ENCODE assay signal across 9 cellular contexts in genomic region chr14:105168093-105168420, GRCh38. TPM values are rescaled to one million over a fixed set of nuclear protein-coding genes. Genes with fewer than 3 reads are reported as not detected.
DNase-seq lines count a peak whose midpoint lies in the region; ATAC-seq and TF ChIP-seq lines count a peak whose summit lies in the region.
"Had no signal": no experiment of that assay in that cellular context is flagged by ENCODE, and none has a peak within 500 bp of the region (broad histone marks: within the 10 kb centered on the region; RNA-seq: fewer than 3 reads in every experiment).

No MANE protein-coding gene starts in this region.

- H3K36me3 Mint-ChIP-seq in central memory CD8-positive, alpha-beta T cell (ENCODE audit: insufficient read depth) = peaks cover 2% of the 10 kb centered on the region
- no peaks in the 10 kb centered on the region for H3K36me3 Mint-ChIP-seq in mesothelial cell of epicardium

- H3K4me3 ChIP-seq in HL-60 (replicated peaks; ENCODE audit: insufficient read depth, low read length) = peak overlapping the region; percentile 25

- TF ChIP-seq CTCF in 22Rv1 (IDR thresholded peaks at IDR 0.05) (no peak), HL-60 (IDR thresholded peaks at IDR 0.05; ENCODE audit: insufficient read depth, low read length) (no peak), mesothelial cell of epicardium (IDR thresholded peaks at IDR 0.05; ENCODE audit: unreplicated experiment) (no peak)

- no peak for ATAC-seq in central memory CD8-positive, alpha-beta T cell (replicated peaks; ENCODE audit: extremely low read depth, poor library complexity, severe bottlenecking)
- ATAC-seq in HG03469 (IDR thresholded peaks at IDR 0.05; ENCODE audit: unreplicated experiment) (no peak), GM21619 (IDR thresholded peaks at IDR 0.05; ENCODE audit: unreplicated experiment) (no peak), HG02938 (IDR thresholded peaks at IDR 0.05; ENCODE audit: unreplicated experiment) (no peak)

- H3K27me3 Mint-ChIP-seq in central memory CD8-positive, alpha-beta T cell = peaks cover 22% of the 10 kb centered on the region
- H3K27me3 Mint-ChIP-seq in mesothelial cell of epicardium (ENCODE audit: low read depth) = peaks cover 28% of the 10 kb centered on the region

- no peak for DNase-seq in HL-60 (ENCODE audit: low read depth in 1 of 2, low spot score in 1 of 2)
- DNase-seq in central memory CD8-positive, alpha-beta T cell (ENCODE audit: low spot score in 2 of 2) = no peak
- no peak for DNase-seq in mesothelial cell of epicardium (ENCODE audit: low spot score in 2 of 2, unreplicated experiment in 2 of 2)
- no peak for DNase-seq in glomerular visceral epithelial cell (ENCODE audit: extremely low spot score)
- DNase-seq: DND-41 had no signal

- H3K27me3 ChIP-seq in HL-60 (ENCODE audit: insufficient read depth, poor library complexity, severe bottlenecking) = peaks cover 28% of the 10 kb centered on the region

- H3K27ac ChIP-seq in 22Rv1 = peak overlapping the region; percentile 67
- H3K27ac ChIP-seq in HL-60 (replicated peaks) = no peak overlapping the region

- peak overlapping the region; percentile 58 for H3K4me3 Mint-ChIP-seq in central memory CD8-positive, alpha-beta T cell
- H3K4me3 Mint-ChIP-seq in mesothelial cell of epicardium = peak overlapping the region; percentile 59

- no peaks in the 10 kb centered on the region for H3K9me3 Mint-ChIP-seq in central memory CD8-positive, alpha-beta T cell
- no peaks in the 10 kb centered on the region for H3K9me3 Mint-ChIP-seq in mesothelial cell of epicardium

- peaks cover 6% of the 10 kb centered on the region for H3K4me1 Mint-ChIP-seq in central memory CD8-positive, alpha-beta T cell
- H3K4me1 Mint-ChIP-seq in mesothelial cell of epicardium = peaks cover 26% of the 10 kb centered on the region

- no peak overlapping the region for H3K27ac Mint-ChIP-seq in central memory CD8-positive, alpha-beta T cell (ENCODE audit: low read depth)
- H3K27ac Mint-ChIP-seq in mesothelial cell of epicardium = no peak overlapping the region

RNA-seq across cellular contexts. Expression of gene JAG2, which starts 0.5 kb away (rescaled TPM):
- 33.7 to 38.9 TPM (median 33.9 TPM) in 3 replicates for total RNA-seq in mesothelial cell of epicardium

RNA-seq across cellular contexts. Expression of gene NUDT14, which starts 13.1 kb away (rescaled TPM):
- 68.4 to 75.0 TPM (median 71.3 TPM) in 3 replicates for total RNA-seq in mesothelial cell of epicardium
